ENCODE assay signal across 10 cellular contexts in the genomic region with DNA sequence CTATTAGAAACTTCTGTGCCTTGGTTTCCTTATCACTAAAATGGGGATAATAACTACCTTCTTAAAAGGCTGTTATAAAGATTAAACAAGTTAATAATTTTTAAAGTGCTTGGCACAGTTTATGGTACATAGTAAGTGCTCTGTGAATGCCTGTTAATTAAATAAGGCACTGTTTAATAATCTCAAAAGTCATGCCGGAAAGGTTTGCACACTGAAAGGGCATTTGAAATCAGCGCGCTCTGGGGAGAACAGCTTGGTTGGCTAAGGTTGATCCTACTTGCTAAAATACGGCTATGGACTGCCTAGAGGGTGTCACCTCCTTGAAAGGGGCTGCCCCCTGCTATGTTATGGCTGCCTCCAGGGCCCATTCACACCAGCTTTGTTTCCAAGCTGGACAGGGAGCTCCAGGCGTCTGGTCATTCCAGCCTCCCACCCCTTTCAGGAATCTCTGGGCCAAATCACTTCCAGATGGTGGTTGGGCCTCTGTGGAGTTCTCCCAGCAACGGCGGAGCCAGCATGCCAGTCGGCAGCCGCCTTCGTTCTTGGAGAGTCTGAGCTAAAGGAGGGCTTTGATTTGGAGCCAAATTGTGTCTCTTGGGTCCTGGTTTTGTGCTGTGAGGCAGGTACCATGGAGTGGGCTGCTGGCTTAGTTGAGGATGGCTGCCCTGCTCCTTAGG. TPM values are rescaled to one million over a fixed set of nuclear protein-coding genes. Genes with fewer than 3 reads are reported as not detected.
DNase-seq lines count a peak whose midpoint lies in the region; ATAC-seq and TF ChIP-seq lines count a peak whose summit lies in the region.
"Had no signal": no experiment of that assay in that cellular context is flagged by ENCODE, and none has a peak within 500 bp of the region (broad histone marks: within the 10 kb centered on the region; RNA-seq: fewer than 3 reads in every experiment).

No MANE protein-coding gene starts in this region.

- intact Hi-C loops in posterior vena cava (cut with DNase I) (loop anchor here in 1 of 2 donors (10.0 kb wide), 1 partner anchor 131 kb away; no protein-coding TSS in a partner anchor), CD14-positive monocyte (cut with micrococcal nuclease) (loop anchor here in 1 of 2 donors (10.0 kb wide), 1 partner anchor 151 kb away; no protein-coding TSS in a partner anchor)

- H3K4me3 ChIP-seq in BE2C (ENCODE audit: low read depth, low read length): no peak overlapping the region
- no peak overlapping the region for H3K4me3 ChIP-seq in SJSA1

- H3K4me1 ChIP-seq in BE2C (peaks cover 5% of the 10 kb centered on the region; the same call in 1 of the 2 replicates), SJSA1 (replicated peaks) (peaks cover 63% of the 10 kb centered on the region)

- no peak for ATAC-seq in HG02973 (IDR thresholded peaks at IDR 0.05; ENCODE audit: unreplicated experiment)

- DNase-seq in BE2C: peak; percentile 86
- DNase-seq in SJSA1 (ENCODE audit: low read depth in 1 of 2, low spot score in 2 of 2): peak; percentile 89 to 94
- peak; percentile 92 for DNase-seq in fibroblast of the conjunctiva (ENCODE audit: low read depth)
- peak; percentile 85 for DNase-seq in posterior vena cava (ENCODE audit: low spot score)
- no peak for DNase-seq in SKM-1 treated with dmso at 0.1 percent for 144 hours (lab: John Stamatoyannopoulos, UW; ENCODE audit: unreplicated experiment)
- DNase-seq in CD14-positive monocyte (ENCODE audit: low spot score): no peak
- DNase-seq in activated CD4-positive, alpha-beta T cell treated with anti-CD3 and anti-CD28 coated beads for 1 hour: no peak
- DNase-seq: Kasumi-1 had no signal

- H3K9me3 ChIP-seq in BE2C (no peaks in the 10 kb centered on the region), SJSA1 (replicated peaks) (no peaks in the 10 kb centered on the region)

- no peaks in the 10 kb centered on the region for H3K36me3 ChIP-seq in BE2C
- peaks cover 46% of the 10 kb centered on the region for H3K36me3 ChIP-seq in SJSA1

- no peaks in the 10 kb centered on the region for H3K27me3 ChIP-seq in BE2C
- H3K27me3 ChIP-seq in SJSA1 (replicated peaks): no peaks in the 10 kb centered on the region

- peaks cover 4% of the 10 kb centered on the region in 2 donors for H3K36me3 Mint-ChIP-seq in CD14-positive monocyte

- H3K27ac ChIP-seq in SJSA1: peak overlapping the region; percentile 35

- no peak overlapping the region for H3K27ac Mint-ChIP-seq in CD14-positive monocyte
- H3K27ac Mint-ChIP-seq: activated naive CD4-positive, alpha-beta T cell treated with anti-CD3 and anti-CD28 coated beads, Interleukin-2, amount 50 U/mL, for 24 hours had no signal

- H3K4me3 Mint-ChIP-seq in CD14-positive monocyte: no peak overlapping the region
- H3K4me3 Mint-ChIP-seq: activated naive CD4-positive, alpha-beta T cell treated with anti-CD3 and anti-CD28 coated beads, Interleukin-2, amount 50 U/mL, for 24 hours had no signal

- no peaks in the 10 kb centered on the region for H3K9me3 Mint-ChIP-seq in CD14-positive monocyte
- H3K9me3 Mint-ChIP-seq: activated naive CD4-positive, alpha-beta T cell treated with anti-CD3 and anti-CD28 coated beads, Interleukin-2, amount 50 U/mL, for 24 hours had no signal

- peaks cover 0 to 3% (median 2%) of the 10 kb centered on the region in 3 donors for H3K27me3 Mint-ChIP-seq in CD14-positive monocyte (ENCODE audit: low read depth in 3 of 3)
- H3K27me3 Mint-ChIP-seq: activated naive CD4-positive, alpha-beta T cell treated with anti-CD3 and anti-CD28 coated beads, Interleukin-2, amount 50 U/mL, for 24 hours had no signal

- no peak for TF ChIP-seq CTCF in BE2C (IDR thresholded peaks at IDR 0.05; ENCODE audit: low read depth, low read length)
- no peak for TF ChIP-seq CTCF in CD14-positive monocyte (IDR thresholded peaks at IDR 0.05)

- peaks cover 35% of the 10 kb centered on the region for H3K4me1 Mint-ChIP-seq in CD14-positive monocyte

RNA-seq across cellular contexts. Expression of a gene that starts 5.9 kb away (rescaled TPM):
- 20.1 TPM for polyA plus RNA-seq in BE2C (2012; ENCODE audit: insufficient read depth, insufficient read length, low read depth)
- 130 and 207 TPM in 2 replicates for total RNA-seq in SJSA1 (2014; rRNA removed; shearing (Covaris generic))
- 100 to 1,000 TPM; 130 to 133 TPM for total RNA-seq in posterior vena cava
- polyA plus RNA-seq in CD14-positive monocyte: 1 to 10 TPM in 1 of 2 donors, under 1 TPM in 1; 0.47 to 2.1 TPM

Comparison
In these comparisons a context has a peak if more than half of its experiments do, and no peak if none do; other contexts are left out.
1. DNase-seq: peak in BE2C (single experiment), SJSA1 (2 of 2), fibroblast of the conjunctiva (single experiment) and posterior vena cava (single experiment); none in SKM-1 treated with dmso at 0.1 percent for 144 hours (single experiment), CD14-positive monocyte (single experiment) and activated CD4-positive, alpha-beta T cell treated with anti-CD3 and anti-CD28 coated beads for 1 hour (single experiment).